8 cellular contexts compared by ENCODE assay signal in genomic region chr2:64644240-64645013, GRCh38. TPM values are rescaled to one million over a fixed set of nuclear protein-coding genes. Genes with fewer than 3 reads are reported as not detected.
DNase-seq lines count a peak whose midpoint lies in the region; ATAC-seq and TF ChIP-seq lines count a peak whose summit lies in the region.

No MANE protein-coding gene starts in this region.

- peak overlapping the region; percentile 99 for H3K4me2 ChIP-seq in parathyroid adenoma (ENCODE audit: low read length)

- H3K27me3 Mint-ChIP-seq in activated naive CD8-positive, alpha-beta T cell treated with anti-CD3 and anti-CD28 coated beads, Interleukin-2, amount 50 U/mL, for 24 hours = no peaks in the 10 kb centered on the region

- no peak for TF ChIP-seq CTCF in parathyroid adenoma (IDR thresholded peaks at IDR 0.05)

- intact Hi-C loops in cardiac septum (cut with DNase I) = loop anchor here (1.0 to 10.0 kb wide), 2 partner anchors 9 to 350 kb away; partner anchors contain the start of gene SERTAD2

- H3K4me1 ChIP-seq in parathyroid adenoma = peaks cover 38% of the 10 kb centered on the region

- peaks cover 95% of the 10 kb centered on the region for H3K4me1 Mint-ChIP-seq in activated naive CD8-positive, alpha-beta T cell treated with anti-CD3 and anti-CD28 coated beads, Interleukin-2, amount 50 U/mL, for 24 hours

- H3K36me3 Mint-ChIP-seq in activated naive CD8-positive, alpha-beta T cell treated with anti-CD3 and anti-CD28 coated beads, Interleukin-2, amount 50 U/mL, for 24 hours (ENCODE audit: low read depth) = no peaks in the 10 kb centered on the region

- peak overlapping the region; percentile 92 for H2AFZ ChIP-seq in parathyroid adenoma

- peak overlapping the region; percentile 81 for H3K4me3 Mint-ChIP-seq in activated naive CD8-positive, alpha-beta T cell treated with anti-CD3 and anti-CD28 coated beads, Interleukin-2, amount 50 U/mL, for 24 hours

- no peaks in the 10 kb centered on the region for H3K36me3 ChIP-seq in parathyroid adenoma (ENCODE audit: control insufficient read depth, insufficient read depth, low read length)

- DNase-seq in COLO668 (lab: John Stamatoyannopoulos, UW; ENCODE audit: unreplicated experiment) (peak; percentile 74), OCI-M1 (lab: John Stamatoyannopoulos, UW) (peak; percentile 83), cardiac septum (ENCODE audit: low spot score) (peak; percentile 91), NCI-H2029 treated with DMSO at 0.1 percent for 48 hours (lab: John Stamatoyannopoulos, UW) (no peak)
- peak; percentile 73 for DNase-seq in activated naive CD8-positive, alpha-beta T cell treated with anti-CD3 and anti-CD28 coated beads, Interleukin-2, amount 50 U/mL, for 24 hours

- peak overlapping the region; percentile 74 for H3K4me3 ChIP-seq in parathyroid adenoma (ENCODE audit: low read depth, low read length)

- H3K9me3 Mint-ChIP-seq in activated naive CD8-positive, alpha-beta T cell treated with anti-CD3 and anti-CD28 coated beads, Interleukin-2, amount 50 U/mL, for 24 hours = no peaks in the 10 kb centered on the region

- H3K9ac ChIP-seq in parathyroid adenoma = peak overlapping the region; percentile 28

- ATAC-seq in GM19351 (IDR thresholded peaks at IDR 0.05; ENCODE audit: unreplicated experiment) = peak; percentile 59
- ATAC-seq in HG03439 (IDR thresholded peaks at IDR 0.05; ENCODE audit: unreplicated experiment) = peak; percentile 49
- ATAC-seq in activated naive CD8-positive, alpha-beta T cell treated with anti-CD3 and anti-CD28 coated beads, Interleukin-2, amount 50 U/mL, for 24 hours = peak; percentile 74

- H3K9me3 ChIP-seq in parathyroid adenoma (ENCODE audit: control insufficient read depth, low read length) = no peaks in the 10 kb centered on the region

- H3K27ac ChIP-seq in parathyroid adenoma = peak overlapping the region; percentile 92

- H3K27me3 ChIP-seq in parathyroid adenoma (ENCODE audit: control insufficient read depth, insufficient read depth, low read length) = no peaks in the 10 kb centered on the region

- H3K27ac Mint-ChIP-seq in activated naive CD8-positive, alpha-beta T cell treated with anti-CD3 and anti-CD28 coated beads, Interleukin-2, amount 50 U/mL, for 24 hours = peak overlapping the region; percentile 81

- H3K79me2 ChIP-seq in parathyroid adenoma = peaks cover 46% of the 10 kb centered on the region

RNA-seq across cellular contexts. Expression of gene SERTAD2, which starts 9.3 kb away (rescaled TPM):
- total RNA-seq in cardiac septum = 22.8 TPM
